Comparison of ENCODE assay signal across 26 cellular contexts in genomic region chr5:168457542-168457941, GRCh38. TPM values are rescaled to one million over a fixed set of nuclear protein-coding genes. Genes with fewer than 3 reads are reported as not detected.
A peak's percentile ranks its signal among the peaks of the same experiment; 100 is the strongest.
DNase-seq lines count a peak whose midpoint lies in the region; FAIRE-seq and TF ChIP-seq lines count a peak whose summit lies in the region.
"Had no signal": no experiment of that assay in that cellular context is flagged by ENCODE, and none has a peak within 500 bp of the region (broad histone marks: within the 10 kb centered on the region; RNA-seq: fewer than 3 reads in every experiment).

No MANE protein-coding gene starts in this region.

- H3K36me3 ChIP-seq in H1 (ENCODE audit: control insufficient read depth in 2 of 4, insufficient read depth in 4 of 4, low read length in 3 of 4) = peaks cover 2 to 49% (median 31%) of the 10 kb centered on the region in 4 experiments; a peak in 7 of 8 replicates
- no peaks in the 10 kb centered on the region for H3K36me3 ChIP-seq in spleen
- H3K36me3 ChIP-seq: BE2C had no signal

- no peak for TF ChIP-seq CTCF in H1 (IDR thresholded peaks at IDR 0.05; ENCODE audit: control extremely low read depth in 1 of 3, insufficient read depth in 1 of 3, low read depth in 1 of 3, low read length in 3 of 3)
- TF ChIP-seq CTCF in spleen (IDR thresholded peaks at IDR 0.05 in 8 of 11, conservative IDR thresholded peaks at IDR 0.05 in 3 of 11) = no peak

- POLR2A ChIA-PET in H1 (lab: Charles Lee; ENCODE audit: partially characterized antibody) = no interaction called here
- POLR2A ChIA-PET in activated CD4-positive, alpha-beta memory T cell treated with anti-CD3 and anti-CD28 coated beads for 36 hours (lab: Charles Lee) = no interaction called here

- WGBS in H1 (ENCODE audit: extremely low coverage in 1 of 2, insufficient coverage in 1 of 2, insufficient read length in 1 of 2, insufficient replicate concordance in 2 of 2, low coverage in 1 of 2, low lambda C conversion rate in 2 of 2, missing lambda C conversion rate in 1 of 2), 2 experiments = 90% methylated on average over 3 of the region's 3 CpGs; no CpG with 5 or more reads in 1 of the 2 experiments
- 86 to 95% (median 90%) methylated on average over 3 of the region's 3 CpGs for WGBS in spleen, 5 donors

- H3K79me1 ChIP-seq in H1 (ENCODE audit: low read depth, low read length) = no peaks in the 10 kb centered on the region

- H3K9ac ChIP-seq in H1 (replicated peaks in 1 of 4; ENCODE audit: extremely low read depth in 1 of 4, low read depth in 3 of 4, low read length in 3 of 4) = no peak overlapping the region
- H3K9ac ChIP-seq: BLaER1 had no signal

- no peaks in the 10 kb centered on the region; a peak in 1 of 7 replicates for H3K4me1 ChIP-seq in H1 (replicated peaks in 1 of 4; ENCODE audit: control insufficient read depth in 3 of 4, insufficient read depth in 4 of 4, low read length in 3 of 4)
- H3K4me1 ChIP-seq in spleen = no peaks in the 10 kb centered on the region
- H3K4me1 ChIP-seq: BE2C had no signal

- no peak overlapping the region for H2AK5ac ChIP-seq in H1 (ENCODE audit: low read depth, low read length)

- no peaks in the 10 kb centered on the region for H3K27me3 Mint-ChIP-seq in activated CD4-positive, alpha-beta memory T cell treated with anti-CD3 and anti-CD28 coated beads for 36 hours
- H3K27me3 Mint-ChIP-seq: CD4-positive, alpha-beta memory T cell had no signal

- no peaks in the 10 kb centered on the region for H3K4me1 Mint-ChIP-seq in activated CD4-positive, alpha-beta memory T cell treated with anti-CD3 and anti-CD28 coated beads for 36 hours (ENCODE audit: low read depth)
- H3K4me1 Mint-ChIP-seq: CD14-positive monocyte; CD4-positive, alpha-beta memory T cell; CD4-positive, CD25-positive, alpha-beta regulatory T cell; CD8-positive, alpha-beta memory T cell had no signal

- TF ChIP-seq POLR2A in H1 (IDR thresholded peaks at IDR 0.05; ENCODE audit: control extremely low read depth in 1 of 2, low read depth in 2 of 2, low read length in 2 of 2) = no peak
- no peak for TF ChIP-seq POLR2A in spleen (IDR thresholded peaks at IDR 0.05)

- no peak for TF ChIP-seq RAD21 in H1 (IDR thresholded peaks at IDR 0.05 in 1 of 2, conservative IDR thresholded peaks at IDR 0.05 in 1 of 2; ENCODE audit: low read depth in 2 of 2, low read length in 2 of 2)

- H3K4me3 ChIP-seq in H1 (ENCODE audit: extremely low read depth in 1 of 4, insufficient read depth in 2 of 4, low read depth in 3 of 4, low read length in 4 of 4) (no peak overlapping the region), spleen (no peak overlapping the region)
- H3K4me3 ChIP-seq: BLaER1, GM12878 had no signal

- DNase-seq in H1 (ENCODE audit: low read depth in 1 of 2, low spot score in 2 of 2) (no peak), spleen (peak; percentile 56), NCI-H2196 (lab: John Stamatoyannopoulos, UW; ENCODE audit: unreplicated experiment) (no peak), SKM-1 treated with dmso at 0.1 percent for 144 hours (lab: John Stamatoyannopoulos, UW; ENCODE audit: unreplicated experiment) (no peak)
- no peak for DNase-seq in activated CD4-positive, alpha-beta memory T cell treated with anti-CD3 and anti-CD28 coated beads for 36 hours
- DNase-seq: 8988T; ACHN; BE2C; C1 segment of cervical spinal cord; CD4-positive, alpha-beta memory T cell; CD4-positive, CD25-positive, alpha-beta regulatory T cell; CD8-positive, alpha-beta memory T cell; COR-L47; DMS 273 treated with DMSO at 0.1 percent for 48 hours; DMS153; DMS53; DMS79; DND-41; EL; GDM1 had no signal

- H3K27me3 ChIP-seq in H1 (replicated peaks in 1 of 4; ENCODE audit: control insufficient read depth in 3 of 4, extremely low read depth in 1 of 4, insufficient read depth in 3 of 4, low read length in 3 of 4) (no peaks in the 10 kb centered on the region), spleen (replicated peaks in 1 of 7) (no peaks in the 10 kb centered on the region)
- H3K27me3 ChIP-seq: BE2C, BLaER1 had no signal

- H3K27ac Mint-ChIP-seq in activated CD4-positive, alpha-beta memory T cell treated with anti-CD3 and anti-CD28 coated beads for 36 hours = no peak overlapping the region
- H3K27ac Mint-ChIP-seq: CD14-positive monocyte; CD4-positive, alpha-beta memory T cell; CD4-positive, CD25-positive, alpha-beta regulatory T cell; CD8-positive, alpha-beta memory T cell had no signal

- H3K9me3 ChIP-seq in H1 (ENCODE audit: insufficient read depth in 2 of 2, low read depth in 1 of 2, low read length in 1 of 2) (no peaks in the 10 kb centered on the region), spleen (peaks cover 0 to 10% (median 0%) of the 10 kb centered on the region in 8 donors)

- no peak overlapping the region for H2BK12ac ChIP-seq in H1 (ENCODE audit: low read depth, low read length)

- H3K4ac ChIP-seq in H1 (replicated peaks; ENCODE audit: insufficient read length, low read depth, low read length) = no peak overlapping the region

- H4K91ac ChIP-seq in H1 (replicated peaks; ENCODE audit: insufficient read length, low read length) = no peak overlapping the region

- no peak overlapping the region for H3K4me3 Mint-ChIP-seq in activated CD4-positive, alpha-beta memory T cell treated with anti-CD3 and anti-CD28 coated beads for 36 hours
- H3K4me3 Mint-ChIP-seq: CD14-positive monocyte; CD4-positive, alpha-beta memory T cell; CD4-positive, CD25-positive, alpha-beta regulatory T cell had no signal

- intact Hi-C loops in spleen (cut with DNase I; ENCODE audit: low total_unique reads) = no loop called here
- intact Hi-C loops in activated CD4-positive, alpha-beta memory T cell treated with anti-CD3 and anti-CD28 coated beads for 36 hours (cut with micrococcal nuclease) = no loop called here

- no peaks in the 10 kb centered on the region for H3K79me2 ChIP-seq in H1 (ENCODE audit: control insufficient read depth in 1 of 2, insufficient read depth in 2 of 2, low read length in 2 of 2)

- no peak for TF ChIP-seq EP300 in H1 (IDR thresholded peaks at IDR 0.05; ENCODE audit: borderline replicate concordance in 1 of 2, low read depth in 2 of 2, low read length in 2 of 2)

- H3K23ac ChIP-seq in H1 (ENCODE audit: insufficient read length) = no peak overlapping the region

- H3K56ac ChIP-seq in H1 (replicated peaks; ENCODE audit: insufficient read length, low read depth, low read length) = no peak overlapping the region

- no peaks in the 10 kb centered on the region for H3K23me2 ChIP-seq in H1 (ENCODE audit: low read depth, low read length)

- H3K36me3 Mint-ChIP-seq in activated CD4-positive, alpha-beta memory T cell treated with anti-CD3 and anti-CD28 coated beads for 36 hours = peaks cover 4% of the 10 kb centered on the region
- H3K36me3 Mint-ChIP-seq: CD14-positive monocyte; CD8-positive, alpha-beta memory T cell had no signal

- H3K4me2 ChIP-seq in H1 (ENCODE audit: insufficient read depth in 1 of 2, low read depth in 2 of 2, low read length in 2 of 2) = no peak overlapping the region
- H3K4me2 ChIP-seq: BLaER1 had no signal

- H3K14ac ChIP-seq in H1 (ENCODE audit: insufficient read length) = no peak overlapping the region

- no peak overlapping the region for H4K5ac ChIP-seq in H1 (ENCODE audit: insufficient read length, low read depth, low read length)

- no peak overlapping the region for H2BK20ac ChIP-seq in H1 (ENCODE audit: low read length)

- FAIRE-seq in H1 (lab: Jason Lieb, UNC) = no peak
- FAIRE-seq: A204.1, GM12878, GM12892, GM18507 had no signal

- no peak overlapping the region for H2AFZ ChIP-seq in H1 (ENCODE audit: low read length)

- peaks cover 3% of the 10 kb centered on the region for H3K9me3 Mint-ChIP-seq in activated CD4-positive, alpha-beta memory T cell treated with anti-CD3 and anti-CD28 coated beads for 36 hours

- H2BK120ac ChIP-seq in H1 (replicated peaks; ENCODE audit: low read depth, low read length) = no peak overlapping the region

- H3K27ac ChIP-seq in H1 (ENCODE audit: low read depth, low read length) = no peak overlapping the region
- no peak overlapping the region for H3K27ac ChIP-seq in spleen
- H3K27ac ChIP-seq: BLaER1 had no signal

- H3K18ac ChIP-seq in H1 (ENCODE audit: extremely low read depth, low read length) = no peak overlapping the region

- H4K8ac ChIP-seq in H1 (ENCODE audit: extremely low read depth, insufficient read depth, low read length) = peak overlapping the region; percentile 63; the same call in 1 of the 2 replicates

- no peak overlapping the region; the same call in 1 of the 2 replicates for H2BK5ac ChIP-seq in H1 (ENCODE audit: low read depth, low read length)

- H4K20me1 ChIP-seq in H1 (replicated peaks in 1 of 2; ENCODE audit: control insufficient read depth in 1 of 2, insufficient read depth in 2 of 2, low read length in 2 of 2) = no peaks in the 10 kb centered on the region
- H4K20me1 ChIP-seq: BLaER1 had no signal

- CTCF ChIA-PET in H1 (lab: Charles Lee; ENCODE audit: partially characterized antibody) = interaction anchor here (1.0 to 1.2 kb wide), 4 partner anchors 14 to 188 kb away, joined by 3 to 4 read pairs (median 3); partner anchors contain the start of gene RARS1
- CTCF ChIA-PET in activated CD4-positive, alpha-beta memory T cell treated with anti-CD3 and anti-CD28 coated beads for 36 hours (lab: Charles Lee) = no interaction called here

- no peak overlapping the region for H2BK15ac ChIP-seq in H1 (ENCODE audit: low read length)

TF ChIP-seq in H1, 55 proteins besides CTCF, POLR2A, EP300 and RAD21 (continues in another document):
- TF ChIP-seq RXRA (IDR thresholded peaks at IDR 0.05; ENCODE audit: insufficient read depth, low read depth, low read length) (no peak), PHF8 (conservative IDR thresholded peaks at IDR 0.05; ENCODE audit: low read depth, low read length) (no peak), TCF12 (IDR thresholded peaks at IDR 0.05; ENCODE audit: low read depth, low read length) (no peak), POU5F1 (IDR thresholded peaks at IDR 0.05; ENCODE audit: low read depth, low read length) (no peak), CBX5 (IDR thresholded peaks at IDR 0.05; ENCODE audit: low read depth, low read length) (no peak), POLR2AphosphoS5 (IDR thresholded peaks at IDR 0.05; ENCODE audit: low read depth, low read length) (no peak), EZH2 (IDR thresholded peaks at IDR 0.05; ENCODE audit: low read depth, low read length, severe bottlenecking) (no peak), TBP (IDR thresholded peaks at IDR 0.05; ENCODE audit: low read depth, low read length) (no peak)

RNA-seq across cellular contexts. Expression of gene RARS1, which starts 28.7 kb away (rescaled TPM):
- total RNA-seq in H1 (2021; fragmentation: NEBNext Ultra II Directional; extraction: Animal tissue kit (Norgen Biotek cat#: 25700)) = 98.9 and 108 TPM in 2 replicates
- polyA plus RNA-seq in H1 (2011; rRNA removed) = 16.2 and 30.2 TPM in 2 replicates
- 48.7 TPM for polyA plus RNA-seq in H1 (2011; cell fraction: cytosol; rRNA removed)
- 13.2 TPM for polyA plus RNA-seq in H1 (2011; cell fraction: nucleus; rRNA removed)
- polyA plus RNA-seq in H1 (2012, experiment 1 of 2) = 56.6 to 106 TPM (median 64.6 TPM) in 4 replicates
- 13.3 TPM for polyA plus RNA-seq in H1 (2012, experiment 2 of 2)
- 76.3 TPM for polyA plus RNA-seq in H1 (2013, experiment 1 of 2)
- polyA plus RNA-seq in H1 (2013, experiment 2 of 2) = 78.0 TPM
- polyA minus RNA-seq in H1 (2011; rRNA and poly(A)+ RNA removed) = 29.4 and 45.5 TPM in 2 replicates
- 23.1 TPM for polyA minus RNA-seq in H1 (2011; cell fraction: cytosol; rRNA and poly(A)+ RNA removed)
- 31.2 TPM for polyA minus RNA-seq in H1 (2011; cell fraction: nucleus; rRNA and poly(A)+ RNA removed)
- 10 to 100 TPM; 55.3 to 75.5 (median 62.0) TPM for total RNA-seq in spleen
- 10 to 100 TPM; 24.2 to 34.7 (median 33.6) TPM for polyA plus RNA-seq in spleen
- total RNA-seq in activated CD4-positive, alpha-beta memory T cell treated with anti-CD3 and anti-CD28 coated beads for 36 hours = 100 to 1,000 TPM in 1 of 2 experiments, 10 to 100 TPM in 1; 98.6 to 101 TPM
